In genomic region chr1:192832492-192832891, GRCh38 we compare ENCODE assay signal across 13 cellular contexts. TPM values are rescaled to one million over a fixed set of nuclear protein-coding genes. Genes with fewer than 3 reads are reported as not detected.
DNase-seq lines count a peak whose midpoint lies in the region; ATAC-seq and TF ChIP-seq lines count a peak whose summit lies in the region.
"Had no signal": no experiment of that assay in that cellular context is flagged by ENCODE, and none has a peak within 500 bp of the region (broad histone marks: within the 10 kb centered on the region; RNA-seq: fewer than 3 reads in every experiment).

No MANE protein-coding gene starts in this region.

- H3F3A ChIP-seq in PC-3 (ENCODE audit: low read length, unreplicated experiment) (no peaks in the 10 kb centered on the region), smooth muscle cell (ENCODE audit: low read depth) (no peaks in the 10 kb centered on the region)

- H3K4me3 ChIP-seq in PC-3 (ENCODE audit: low read length) (no peak overlapping the region), smooth muscle cell (no peak overlapping the region)
- H3K4me3 ChIP-seq: HAP-1 had no signal

- H2AFZ ChIP-seq in PC-3 (ENCODE audit: low read length): no peak overlapping the region
- no peak overlapping the region for H2AFZ ChIP-seq in smooth muscle cell (ENCODE audit: low read depth)

- ATAC-seq in PC-3 (no peak), GM19023 (IDR thresholded peaks at IDR 0.05; ENCODE audit: unreplicated experiment) (no peak), HG03520 (IDR thresholded peaks at IDR 0.05; ENCODE audit: unreplicated experiment) (no peak)

- CTCF ChIA-PET in PC-3 (lab: Charles Lee): no interaction called here

- POLR2A ChIA-PET in PC-3 (lab: Charles Lee; ENCODE audit: unreplicated experiment): no interaction called here

- H3K79me2 ChIP-seq in PC-3 (ENCODE audit: low read length) (no peaks in the 10 kb centered on the region), smooth muscle cell (ENCODE audit: low read depth) (no peaks in the 10 kb centered on the region)

- H3K4me1 Mint-ChIP-seq in mesothelial cell of epicardium: peaks cover 42% of the 10 kb centered on the region
- H3K4me1 Mint-ChIP-seq: B cell had no signal

- H3K27ac ChIP-seq in PC-3 (ENCODE audit: low read length) (peak overlapping the region; percentile 28; the same call in 1 of the 2 replicates), epithelial cell of prostate (peak overlapping the region; percentile 95), smooth muscle cell (ENCODE audit: low read depth) (peak overlapping the region; percentile 32)

- no peaks in the 10 kb centered on the region for H4K20me1 ChIP-seq in PC-3 (ENCODE audit: low read length)
- no peaks in the 10 kb centered on the region for H4K20me1 ChIP-seq in smooth muscle cell (ENCODE audit: low read depth)

- TF ChIP-seq CTCF in PC-3 (conservative IDR thresholded peaks at IDR 0.05; ENCODE audit: low read depth, low read length): no peak
- TF ChIP-seq CTCF in mesothelial cell of epicardium (IDR thresholded peaks at IDR 0.05; ENCODE audit: unreplicated experiment): no peak
- TF ChIP-seq CTCF in smooth muscle cell (IDR thresholded peaks at IDR 0.05; ENCODE audit: borderline replicate concordance, insufficient read depth, poor library complexity, severe bottlenecking): no peak

- no peaks in the 10 kb centered on the region for H3K36me3 Mint-ChIP-seq in mesothelial cell of epicardium

- no peak overlapping the region for H3K4me2 ChIP-seq in PC-3 (ENCODE audit: low read length)
- no peak overlapping the region for H3K4me2 ChIP-seq in smooth muscle cell

- H3K27ac Mint-ChIP-seq in mesothelial cell of epicardium: peak overlapping the region; percentile 43
- H3K27ac Mint-ChIP-seq: B cell; CD4-positive, alpha-beta T cell had no signal

- H3K4me1 ChIP-seq in PC-3 (ENCODE audit: insufficient read depth, low read length) (peaks cover 9% of the 10 kb centered on the region), smooth muscle cell (ENCODE audit: low read depth) (no peaks in the 10 kb centered on the region)
- H3K4me1 ChIP-seq: HAP-1 had no signal

- intact Hi-C loops in PC-3 (cut with micrococcal nuclease): no loop called here

- H3K27me3 Mint-ChIP-seq in mesothelial cell of epicardium (ENCODE audit: low read depth): no peaks in the 10 kb centered on the region

- no peak overlapping the region for H3K4me3 Mint-ChIP-seq in mesothelial cell of epicardium
- H3K4me3 Mint-ChIP-seq: B cell; CD4-positive, alpha-beta T cell had no signal

- no peaks in the 10 kb centered on the region for H3K9me3 ChIP-seq in PC-3 (ENCODE audit: low read length)
- no peaks in the 10 kb centered on the region for H3K9me3 ChIP-seq in smooth muscle cell (replicated peaks; ENCODE audit: low read depth)
- H3K9me3 ChIP-seq: HAP-1 had no signal

- no peaks in the 10 kb centered on the region for H3K27me3 ChIP-seq in PC-3 (ENCODE audit: low read length)
- no peaks in the 10 kb centered on the region for H3K27me3 ChIP-seq in smooth muscle cell (ENCODE audit: low read depth)

- H3K9ac ChIP-seq in PC-3 (ENCODE audit: low read length): no peak overlapping the region
- H3K9ac ChIP-seq in smooth muscle cell (ENCODE audit: low read depth): no peak overlapping the region

- no TSS peak for BruUV-seq in PC-3 (replicated peaks; lab: Mats Ljungman, UMichigan)

- no peaks in the 10 kb centered on the region for H3K9me2 ChIP-seq in PC-3 (replicated peaks; ENCODE audit: low read length)

- peaks cover 3% of the 10 kb centered on the region for H3K9me3 Mint-ChIP-seq in mesothelial cell of epicardium
- H3K9me3 Mint-ChIP-seq: CD4-positive, alpha-beta T cell had no signal

- H3K36me3 ChIP-seq in PC-3 (ENCODE audit: low read depth, low read length) (no peaks in the 10 kb centered on the region), smooth muscle cell (ENCODE audit: low read depth) (no peaks in the 10 kb centered on the region)
- H3K36me3 ChIP-seq: HAP-1 had no signal

- DNase-seq in PC-3 (no peak), epithelial cell of prostate (ENCODE audit: low read depth, low spot score) (no peak), mesothelial cell of epicardium (ENCODE audit: low spot score in 2 of 2, unreplicated experiment in 2 of 2) (no peak), smooth muscle cell (lab: John Stamatoyannopoulos, UW; ENCODE audit: unreplicated experiment) (no peak), SKM-1 treated with dmso at 0.1 percent for 144 hours (lab: John Stamatoyannopoulos, UW; ENCODE audit: unreplicated experiment) (no peak), NCI-H748 treated with DMSO at 0.1 percent for 48 hours (lab: John Stamatoyannopoulos, UW) (no peak)
- DNase-seq: C1 segment of cervical spinal cord; CD4-positive, alpha-beta T cell; DMS79 had no signal

RNA-seq across cellular contexts. Expression of gene RGS2, which starts 23.7 kb away (rescaled TPM):
- total RNA-seq in PC-3 (2014; rRNA removed) (114 and 163 TPM in 2 replicates), mesothelial cell of epicardium (51.6 to 55.2 TPM (median 54.4 TPM) in 3 replicates), smooth muscle cell (122 and 136 TPM in 2 replicates)
- polyA plus RNA-seq in smooth muscle cell: 102 and 153 TPM in 2 replicates

Comparison
In these comparisons a context has a peak if more than half of its experiments do, and no peak if none do; other contexts are left out.
1. H3K27ac ChIP-seq: peak in every context shown above with its lines; median percentile 95 in epithelial cell of prostate; 32 in smooth muscle cell; 28 in PC-3.